Comparison of ENCODE assay signal across 10 cellular contexts in genomic region chr7:30681262-30682130, GRCh38. TPM values are rescaled to one million over a fixed set of nuclear protein-coding genes. Genes with fewer than 3 reads are reported as not detected.
DNase-seq lines count a peak whose midpoint lies in the region; ATAC-seq and TF ChIP-seq lines count a peak whose summit lies in the region.
"Had no signal": no experiment of that assay in that cellular context is flagged by ENCODE, and none has a peak within 500 bp of the region (broad histone marks: within the 10 kb centered on the region; RNA-seq: fewer than 3 reads in every experiment).

No MANE protein-coding gene starts in this region.

- H3K27me3 ChIP-seq in stomach = peaks cover 11 to 89% (median 50%) of the 10 kb centered on the region in 3 donors

- H3K9me3 ChIP-seq in stomach = no peaks in the 10 kb centered on the region

- 7 to 18% (median 8%) methylated on average over 18 to 53 of the region's 53 CpGs for WGBS in stomach, 5 donors

- ATAC-seq in HG03097 (IDR thresholded peaks at IDR 0.05; ENCODE audit: low FRiP score, unreplicated experiment) (no peak), GM21723 (IDR thresholded peaks at IDR 0.05; ENCODE audit: unreplicated experiment) (no peak)

- no peak for TF ChIP-seq POLR2A in stomach (IDR thresholded peaks at IDR 0.05)

- no peak for TF ChIP-seq EP300 in stomach (IDR thresholded peaks at IDR 0.05)

- H3K4me3 ChIP-seq in stomach = peak overlapping the region; percentile 44 to 55 (median 48)

- H3K27ac Mint-ChIP-seq in activated naive CD8-positive, alpha-beta T cell = no peak overlapping the region
- no peak overlapping the region for H3K27ac Mint-ChIP-seq in immature natural killer cell

- no peaks in the 10 kb centered on the region for H3K36me3 ChIP-seq in stomach

- H3K4me3 Mint-ChIP-seq in activated naive CD8-positive, alpha-beta T cell = peak overlapping the region; percentile 85
- H3K4me3 Mint-ChIP-seq in immature natural killer cell = peak overlapping the region; percentile 64 to 85 (median 72)

- H3K36me3 Mint-ChIP-seq in activated naive CD8-positive, alpha-beta T cell = no peaks in the 10 kb centered on the region
- H3K36me3 Mint-ChIP-seq in immature natural killer cell = no peaks in the 10 kb centered on the region

- H3K4me1 ChIP-seq in stomach = peaks cover 10 to 20% (median 17%) of the 10 kb centered on the region in 4 donors

- peaks cover 9% of the 10 kb centered on the region for H3K4me1 Mint-ChIP-seq in activated naive CD8-positive, alpha-beta T cell (ENCODE audit: low read depth)
- H3K4me1 Mint-ChIP-seq in immature natural killer cell = peaks cover 7 to 13% of the 10 kb centered on the region in 2 donors

- H3K9me3 Mint-ChIP-seq in activated naive CD8-positive, alpha-beta T cell (ENCODE audit: low read depth) = no peaks in the 10 kb centered on the region
- no peaks in the 10 kb centered on the region for H3K9me3 Mint-ChIP-seq in immature natural killer cell

- TF ChIP-seq CTCF in stomach (IDR thresholded peaks at IDR 0.05) = no peak

- peaks cover 31% of the 10 kb centered on the region for H3K27me3 Mint-ChIP-seq in activated naive CD8-positive, alpha-beta T cell
- peaks cover 7 to 25% (median 23%) of the 10 kb centered on the region in 3 donors for H3K27me3 Mint-ChIP-seq in immature natural killer cell (ENCODE audit: low read depth in 3 of 3)

- no peak overlapping the region for H3K27ac ChIP-seq in stomach

- intact Hi-C loops in stomach (cut with DNase I; ENCODE audit: low total_unique reads) = no loop called here

- DNase-seq in NCI-H82 (lab: John Stamatoyannopoulos, UW) (peak; percentile 63), NCI-H82 treated with DMSO at 0.1 percent for 48 hours (lab: John Stamatoyannopoulos, UW; ENCODE audit: unreplicated experiment) (no peak), immature natural killer cell (no peak), stomach (no peak), NCI-H446 treated with DMSO at 0.1 percent for 48 hours (lab: John Stamatoyannopoulos, UW) (no peak)
- DNase-seq: activated CD4-positive, alpha-beta T cell treated with anti-CD3 and anti-CD28 coated beads, Interleukin-2, amount 50 U/mL, for 1 hour had no signal

RNA-seq across cellular contexts. Expression of gene CRHR2, which starts 0.8 kb away (rescaled TPM):
- polyA plus RNA-seq in immature natural killer cell (not detected), stomach (not detected)
- total RNA-seq in stomach = not detected
- polyA plus RNA-seq: AG04450 had no signal
